8 cellular contexts compared by ENCODE assay signal in the genomic region with DNA sequence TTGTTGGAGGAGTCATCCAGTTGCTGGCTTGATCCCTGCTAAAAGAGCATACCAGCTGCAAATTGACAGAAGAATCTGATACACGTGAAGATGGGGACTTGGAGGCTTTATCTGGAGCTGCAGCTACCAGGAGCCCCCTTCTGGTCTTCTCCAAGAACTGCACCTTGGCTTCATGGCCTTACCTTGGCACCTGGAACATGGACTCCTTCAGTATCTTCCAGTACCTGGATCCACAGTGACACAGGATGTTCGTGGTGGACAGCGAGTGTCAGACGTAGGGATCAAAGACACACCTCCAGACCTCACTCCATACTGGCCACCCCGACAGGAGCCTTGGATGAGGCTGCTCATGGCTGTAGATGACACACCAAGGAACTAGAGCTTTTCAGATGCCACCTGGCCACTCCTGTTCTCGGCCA. TPM values are rescaled to one million over a fixed set of nuclear protein-coding genes. Genes with fewer than 3 reads are reported as not detected.
DNase-seq lines count a peak whose midpoint lies in the region; ATAC-seq and TF ChIP-seq lines count a peak whose summit lies in the region.

No MANE protein-coding gene starts in this region.

- DNase-seq in DMS153 treated with DMSO at 0.1 percent for 48 hours (lab: John Stamatoyannopoulos, UW; ENCODE audit: unreplicated experiment), result peak; percentile 82
- peak; percentile 78 for DNase-seq in LHCN-M2 (ENCODE audit: low read depth)
- peak; percentile 52 to 61 for DNase-seq in PC-9
- peak; percentile 35 for DNase-seq in activated T-cell treated with anti-CD3 and anti-CD28 coated beads for 48 hours (ENCODE audit: low read depth)
- peak; percentile 83 for DNase-seq in fibroblast of pulmonary artery (ENCODE audit: low read depth)
- no peak for DNase-seq in omental fat pad (ENCODE audit: low spot score)
- peak in 1 of 2 donors; percentile 73 for DNase-seq in upper lobe of left lung

- TF ChIP-seq CTCF in PC-9 (conservative IDR thresholded peaks at IDR 0.05) (peak; percentile 94), fibroblast of pulmonary artery (IDR thresholded peaks at IDR 0.05; ENCODE audit: low read length, missing control alignments) (peak; percentile 100), omental fat pad (IDR thresholded peaks at IDR 0.05) (peak in 2 of 3 donors; percentile 57 to 73), upper lobe of left lung (IDR thresholded peaks at IDR 0.05) (peak; percentile 90 to 98 (median 93))

- TF ChIP-seq POLR2A in upper lobe of left lung (IDR thresholded peaks at IDR 0.05), result no peak

- H3K79me2 ChIP-seq in PC-9 (ENCODE audit: low read depth), result no peaks in the 10 kb centered on the region

- TF ChIP-seq EP300 in upper lobe of left lung (IDR thresholded peaks at IDR 0.05), result no peak

- WGBS in upper lobe of left lung, 2 donors, result 28 to 32% methylated on average over 6 of the region's 6 CpGs

- POLR2A ChIA-PET in PC-9 (lab: Charles Lee; ENCODE audit: unreplicated experiment), result interaction anchor here (0.7 kb wide), 1 partner anchor 17 kb away, joined by 3 read pairs; no protein-coding TSS in a partner anchor

- ATAC-seq in omental fat pad (ENCODE audit: low FRiP score) (peak; percentile 56), upper lobe of left lung (ENCODE audit: low FRiP score in 2 of 2) (peak; percentile 89 to 93), GM18870 (IDR thresholded peaks at IDR 0.05; ENCODE audit: unreplicated experiment) (no peak)

- intact Hi-C loops in PC-9 (cut with micrococcal nuclease; ENCODE audit: unreplicated experiment), result loop anchor here (1.0 to 5.0 kb wide), 4 partner anchors 77 to 612 kb away; partner anchors contain the start of genes GPR108 and TRIP10

- H3F3A ChIP-seq in PC-9 (ENCODE audit: insufficient read depth, low read depth), result no peaks in the 10 kb centered on the region; the same call in 1 of the 2 replicates

- no peaks in the 10 kb centered on the region for H3K9me2 ChIP-seq in PC-9 (ENCODE audit: insufficient read depth)

- H3K27me3 ChIP-seq in PC-9 (ENCODE audit: insufficient read depth, low read depth) (no peaks in the 10 kb centered on the region), upper lobe of left lung (no peaks in the 10 kb centered on the region)

- no peak overlapping the region for H3K4me2 ChIP-seq in PC-9

- no peak overlapping the region for H3K4me3 ChIP-seq in PC-9
- no peak overlapping the region for H3K4me3 ChIP-seq in fibroblast of pulmonary artery (replicated peaks; ENCODE audit: low read depth, low read length)
- no peak overlapping the region for H3K4me3 ChIP-seq in upper lobe of left lung

- no peaks in the 10 kb centered on the region for H3K4me1 ChIP-seq in PC-9 (replicated peaks; ENCODE audit: insufficient read depth)
- no peaks in the 10 kb centered on the region for H3K4me1 ChIP-seq in upper lobe of left lung

- H3K9me3 ChIP-seq in PC-9 (ENCODE audit: insufficient read depth, low read depth) (no peaks in the 10 kb centered on the region), upper lobe of left lung (peaks cover 0 to 5% (median 2%) of the 10 kb centered on the region in 4 donors)

- H2AFZ ChIP-seq in PC-9, result no peak overlapping the region

- no peaks in the 10 kb centered on the region for H4K20me1 ChIP-seq in PC-9 (ENCODE audit: insufficient read depth)

- no TSS peak for BruUV-seq in PC-9 (replicated peaks; lab: Mats Ljungman, UMichigan)

- CTCF ChIA-PET in PC-9 (lab: Charles Lee), result interaction anchor here (0.5 to 2.3 kb wide), 8 partner anchors 10 to 613 kb away, joined by 3 to 7 read pairs (median 4); no protein-coding TSS in a partner anchor

- H3K27ac ChIP-seq in PC-9 (no peak overlapping the region), upper lobe of left lung (no peak overlapping the region)

- no peaks in the 10 kb centered on the region for H3K36me3 ChIP-seq in PC-9 (ENCODE audit: low read depth)
- no peaks in the 10 kb centered on the region for H3K36me3 ChIP-seq in upper lobe of left lung

RNA-seq across cellular contexts. Expression of gene ACSBG2, which starts 9.9 kb away (rescaled TPM):
- total RNA-seq in LHCN-M2 (2014; rRNA removed), result not detected in 2 replicates
- not detected for polyA plus RNA-seq in LHCN-M2 (2012)
- not detected in 2 replicates for total RNA-seq in PC-9 (2021)
- not detected for total RNA-seq in omental fat pad
- not detected for total RNA-seq in upper lobe of left lung

RNA-seq across cellular contexts. Expression of gene RFX2, which starts 15.3 kb away (rescaled TPM):
- total RNA-seq in LHCN-M2 (2014; rRNA removed), result 4.1 and 5.7 TPM in 2 replicates
- 4.9 TPM for polyA plus RNA-seq in LHCN-M2 (2012)
- 8.7 and 11.6 TPM in 2 replicates for total RNA-seq in PC-9 (2021)
- total RNA-seq in omental fat pad, result 10 to 100 TPM in 3 of 4 donors, 1 to 10 TPM in 1; 8.1 to 93.0 (median 20.4) TPM
- total RNA-seq in upper lobe of left lung, result 100 to 1,000 TPM in 1 of 6 donors, 10 to 100 TPM in 5; 14.3 to 111 (median 28.6) TPM
